In genomic region chr22:39019971-39020651, GRCh38 we compare ENCODE assay signal across 8 cellular contexts. TPM values are rescaled to one million over a fixed set of nuclear protein-coding genes. Genes with fewer than 3 reads are reported as not detected.
DNase-seq lines count a peak whose midpoint lies in the region; ATAC-seq, FAIRE-seq and TF ChIP-seq lines count a peak whose summit lies in the region.
"Not testable (repeated sequence)": the region's sequence is repeated elsewhere in the genome, so short reads cannot be mapped to it uniquely, and the experiment has no call there.

No MANE protein-coding gene starts in this region.

- TF ChIP-seq POLR2A in GM12878 (IDR thresholded peaks at IDR 0.05; ENCODE audit: low read depth, low read length); sigmoid colon (IDR thresholded peaks at IDR 0.05): not testable (repeated sequence)

- H2BK15ac ChIP-seq in mesendoderm (replicated peaks; ENCODE audit: low read depth), result not testable (repeated sequence)

- H3K36me3 ChIP-seq in HUES64 (ENCODE audit: insufficient read depth, low read length); mesendoderm (ENCODE audit: control insufficient read depth, insufficient read depth, low read length); sigmoid colon: not testable (repeated sequence)
- peaks cover 0 to 13% of the 10 kb centered on the region in 2 experiments; a peak in 2 of 4 replicates for H3K36me3 ChIP-seq in GM12878 (ENCODE audit: control insufficient read depth in 2 of 2, insufficient read depth in 2 of 2, low read length in 1 of 2)

- H3K9ac ChIP-seq in HUES64 (ENCODE audit: low read depth, low read length); GM12878 (ENCODE audit: control insufficient read depth, insufficient read depth, low read length): not testable (repeated sequence)
- H3K9ac ChIP-seq in mesendoderm (ENCODE audit: low read length), result peak overlapping the region; percentile 32

- H2BK5ac ChIP-seq in mesendoderm (ENCODE audit: low read length), result peak overlapping the region; percentile 33

- ATAC-seq in GM18868 (IDR thresholded peaks at IDR 0.05; ENCODE audit: unreplicated experiment) (peak; percentile 18), GM12878 (0 out of 3 replicates have a peak, but pooled peaks have one; percentile 6)

- H3K36me3 Mint-ChIP-seq in T-helper 2 cell treated with Interferon-gamma antibody and Interleukin-4, amounts not matched to agents 5 μg/mL and 100 μg/mL, for 36 hours (ENCODE audit: low read depth), result peaks cover 36% of the 10 kb centered on the region

- peaks cover 37% of the 10 kb centered on the region for H3K79me2 ChIP-seq in GM12878 (ENCODE audit: control insufficient read depth, insufficient read depth, low read length)
- H3K79me2 ChIP-seq in mesendoderm (ENCODE audit: control insufficient read depth, insufficient read depth, low read length), result not testable (repeated sequence)

- in situ Hi-C loops in GM12878 (cut with MboI), result not testable (repeated sequence)

- not testable (repeated sequence) for H3K23ac ChIP-seq in mesendoderm (ENCODE audit: low read length)

- WGBS in HUES64, result 50% methylated on average over 11 of the region's 16 CpGs
- 51% methylated on average over 16 of the region's 16 CpGs for WGBS in GM12878 (ENCODE audit: insufficient coverage, insufficient replicate concordance, low lambda C conversion rate, missing lambda C conversion rate)
- no CpG with 5 or more reads among the region's 16 CpGs for WGBS in mesendoderm (ENCODE audit: extremely low coverage, insufficient coverage, low lambda C conversion rate)
- WGBS in sigmoid colon, 2 donors, result 32 to 44% methylated on average over 16 of the region's 16 CpGs

- peak overlapping the region; percentile 95 for H3K4me3 Mint-ChIP-seq in T-helper 2 cell treated with Interferon-gamma antibody and Interleukin-4, amounts not matched to agents 5 μg/mL and 100 μg/mL, for 36 hours

- H3K9me3 Mint-ChIP-seq in T-helper 2 cell treated with Interferon-gamma antibody and Interleukin-4, amounts not matched to agents 5 μg/mL and 100 μg/mL, for 36 hours, result not testable (repeated sequence)

- TF ChIP-seq CTCF in 22Rv1 (IDR thresholded peaks at IDR 0.05); GM12878 (IDR thresholded peaks at IDR 0.05 in 2 of 3, conservative IDR thresholded peaks at IDR 0.05 in 1 of 3; ENCODE audit: control insufficient read depth in 2 of 3, extremely low read depth in 1 of 3, insufficient read depth in 1 of 3, low read depth in 3 of 3, low read length in 3 of 3); fibroblast of villous mesenchyme (IDR thresholded peaks at IDR 0.05; ENCODE audit: insufficient read depth, low read depth, low read length); sigmoid colon (IDR thresholded peaks at IDR 0.05): not testable (repeated sequence)

- H3K4me1 ChIP-seq in HUES64 (ENCODE audit: insufficient read depth, low read length), result peaks cover 20% of the 10 kb centered on the region
- peaks cover 19% of the 10 kb centered on the region for H3K4me1 ChIP-seq in GM12878 (ENCODE audit: control insufficient read depth, insufficient read depth, low read length)
- H3K4me1 ChIP-seq in mesendoderm (ENCODE audit: control insufficient read depth, low read depth, low read length), result not testable (repeated sequence)
- H3K4me1 ChIP-seq in sigmoid colon, result peaks cover 0 to 26% (median 22%) of the 10 kb centered on the region in 4 donors

- TF ChIP-seq RAD21 in GM12878 (IDR thresholded peaks at IDR 0.05; ENCODE audit: insufficient read depth, low read depth, low read length), result not testable (repeated sequence)

- peaks cover 38% of the 10 kb centered on the region for H3K4me1 Mint-ChIP-seq in T-helper 2 cell treated with Interferon-gamma antibody and Interleukin-4, amounts not matched to agents 5 μg/mL and 100 μg/mL, for 36 hours (ENCODE audit: low read depth)

- DNase-seq in T-helper 2 cell treated with Interferon-gamma antibody and Interleukin-4, amounts not matched to agents 5 μg/mL and 100 μg/mL, for 36 hours (ENCODE audit: low spot score); GM12878 (ENCODE audit: low read depth, low spot score); sigmoid colon: not testable (repeated sequence)
- DNase-seq in fibroblast of villous mesenchyme (ENCODE audit: low read depth) (peak; percentile 43), mesendoderm (peak; percentile 53)

- H3K4me2 ChIP-seq in GM12878 (ENCODE audit: control insufficient read depth, insufficient read depth), result peak overlapping the region; percentile 60
- not testable (repeated sequence) for H3K4me2 ChIP-seq in mesendoderm (ENCODE audit: low read length)

- not testable (repeated sequence) for TF ChIP-seq EP300 in GM12878 (IDR thresholded peaks at IDR 0.05; ENCODE audit: borderline replicate concordance in 1 of 2, control insufficient read depth in 1 of 2, low read depth in 2 of 2, low read length in 2 of 2); sigmoid colon (IDR thresholded peaks at IDR 0.05)

- H4K20me1 ChIP-seq in GM12878 (ENCODE audit: control insufficient read depth, insufficient read depth), result not testable (repeated sequence)

- RAD21 ChIA-PET in GM12878 (lab: Charles Lee; ENCODE audit: unreplicated experiment), result interaction anchor here (0.7 to 1.6 kb wide), 4 partner anchors 17 to 79 kb away, joined by 3 to 5 read pairs (median 3); no protein-coding TSS in a partner anchor

- peak overlapping the region; percentile 15 for H4K5ac ChIP-seq in mesendoderm (ENCODE audit: low read length)

- not testable (repeated sequence) for H2BK120ac ChIP-seq in mesendoderm (ENCODE audit: low read depth, low read length)

- intact Hi-C loops in GM12878 (cut with micrococcal nuclease; ENCODE audit: unreplicated experiment), result not testable (repeated sequence)
- intact Hi-C loops in sigmoid colon (cut with DNase I), result loop anchor here (5.0 kb wide), 1 partner anchor 112 kb away; no protein-coding TSS in a partner anchor

- not testable (repeated sequence) for H3K27me3 ChIP-seq in HUES64 (ENCODE audit: insufficient read depth, low read length); GM12878 (replicated peaks in 1 of 2; ENCODE audit: control insufficient read depth in 2 of 2, insufficient read depth in 2 of 2, low read length in 1 of 2); mesendoderm (ENCODE audit: insufficient read depth, low read length, poor library complexity); sigmoid colon

- H2AK5ac ChIP-seq in mesendoderm (ENCODE audit: low read length), result not testable (repeated sequence)

- not testable (repeated sequence) for H3K79me1 ChIP-seq in mesendoderm (ENCODE audit: low read length)

- H2AFZ ChIP-seq in GM12878 (ENCODE audit: control insufficient read depth, low read depth, low read length), result not testable (repeated sequence)

- H3K27me3 Mint-ChIP-seq in T-helper 2 cell treated with Interferon-gamma antibody and Interleukin-4, amounts not matched to agents 5 μg/mL and 100 μg/mL, for 36 hours (ENCODE audit: low read depth), result not testable (repeated sequence)

- peak; percentile 61 for FAIRE-seq in GM12878 (lab: Jason Lieb, UNC)

- H3K27ac ChIP-seq in 22Rv1 (peak overlapping the region; percentile 37; the same call in 1 of the 2 replicates), GM12878 (ENCODE audit: control insufficient read depth, insufficient read depth) (peak overlapping the region; percentile 31), mesendoderm (ENCODE audit: low read depth, low read length) (peak overlapping the region; percentile 88), sigmoid colon (peak overlapping the region; percentile 65 to 82 (median 79))
- H3K27ac ChIP-seq in HUES64 (ENCODE audit: low read depth, low read length), result not testable (repeated sequence)

- POLR2A ChIA-PET in GM12878 (lab: Charles Lee), result interaction anchor here (0.6 to 1.7 kb wide), 4 partner anchors 10 to 298 kb away, joined by 3 to 6 read pairs (median 4); no protein-coding TSS in a partner anchor

- CTCF ChIA-PET in GM12878 (lab: Yijun Ruan, JAX), result interaction anchor here (1.0 to 2.3 kb wide), 3 partner anchors 17 to 102 kb away, joined by 3 to 6 read pairs (median 4); no protein-coding TSS in a partner anchor

- peak overlapping the region; percentile 25 for H3K18ac ChIP-seq in mesendoderm (ENCODE audit: low read length)

- SMC1A ChIA-PET in GM12878 (lab: Charles Lee; ENCODE audit: uncharacterized antibody, unreplicated experiment), result interaction anchor here (0.7 to 1.6 kb wide), 2 partner anchors 17 to 45 kb away, joined by 3 to 4 read pairs; no protein-coding TSS in a partner anchor

- peak overlapping the region; percentile 57 for H3K56ac ChIP-seq in mesendoderm (ENCODE audit: low read length)

- H3K4me3 ChIP-seq in HUES64 (ENCODE audit: low read length) (peak overlapping the region; percentile 42), GM12878 (peak overlapping the region; percentile 53), fibroblast of villous mesenchyme (ENCODE audit: low read depth, low read length) (peak overlapping the region; percentile 34), sigmoid colon (peak overlapping the region in 3 of 4 donors; percentile 36 to 43 (median 40))
- H3K4me3 ChIP-seq in mesendoderm (ENCODE audit: low read length), result not testable (repeated sequence)

- H3K9me3 ChIP-seq in HUES64 (ENCODE audit: insufficient read depth, low read depth, low read length); GM12878 (replicated peaks; ENCODE audit: control insufficient read depth, insufficient read depth, low read length); sigmoid colon: not testable (repeated sequence)

- H4K8ac ChIP-seq in mesendoderm (ENCODE audit: low read depth, low read length), result not testable (repeated sequence)

- peak overlapping the region; percentile 92 for H3K4ac ChIP-seq in mesendoderm (ENCODE audit: low read depth, low read length)

- peak overlapping the region; percentile 93 for H3K27ac Mint-ChIP-seq in T-helper 2 cell treated with Interferon-gamma antibody and Interleukin-4, amounts not matched to agents 5 μg/mL and 100 μg/mL, for 36 hours

- not testable (repeated sequence) for BruUV-seq in GM12878 (replicated peaks; lab: Mats Ljungman, UMichigan)

RNA-seq across cellular contexts. Expression of gene APOBEC3D, which starts 0.8 kb away (rescaled TPM):
- polyA plus RNA-seq in HUES64 (2013, experiment 1 of 2), result 2.1 TPM
- 5.2 TPM for polyA plus RNA-seq in HUES64 (2013, experiment 2 of 2)
- 19.6 and 24.4 TPM in 2 replicates for total RNA-seq in GM12878 (2013; cell fraction: nucleolus; rRNA removed)
- 13.0 and 14.2 TPM in 2 replicates for total RNA-seq in GM12878 (2014; rRNA removed)
- 13.4 and 15.2 TPM in 2 replicates for total RNA-seq in GM12878 (2014; rRNA removed; fragmentation: Illumina TruSeq; extraction: Trizol)
- total RNA-seq in GM12878 (2021), result 26.9 and 27.8 TPM in 2 replicates
- polyA plus RNA-seq in GM12878 (2011; ENCODE audit: low read depth), result 4.4 TPM
- polyA plus RNA-seq in GM12878 (2011; rRNA removed), result 12.3 and 20.2 TPM in 2 replicates
- 17.9 and 20.5 TPM in 2 replicates for polyA plus RNA-seq in GM12878 (2011; cell fraction: cytosol; rRNA removed)
- 19.8 and 30.2 TPM in 2 replicates for polyA plus RNA-seq in GM12878 (2011; cell fraction: nucleus; rRNA removed)
- 12.1 and 14.6 TPM in 2 replicates for polyA plus RNA-seq in GM12878 (2012)
- polyA plus RNA-seq in GM12878 (2014; fragmentation: Illumina TruSeq; extraction: Trizol), result 10.0 and 22.1 TPM in 2 replicates
- 1 to 10 TPM; 8.9 to 9.6 TPM for polyA plus RNA-seq in GM12878 (2014; fragmentation: Nextera tagmentation; extraction: Ambion mirVana)
- polyA plus RNA-seq in GM12878 (2014; rRNA removed), result 17.1 and 17.3 TPM in 2 replicates
- 10 to 100 TPM; 14.9 to 16.0 TPM for polyA plus RNA-seq in GM12878 (2016; fragmentation: Nextera tagmentation; extraction: Ambion mirVana)
- 25.4 and 42.3 TPM in 2 replicates for polyA minus RNA-seq in GM12878 (2011; rRNA and poly(A)+ RNA removed)
- 6.8 and 12.9 TPM in 2 replicates for polyA minus RNA-seq in GM12878 (2011; cell fraction: cytosol; rRNA and poly(A)+ RNA removed)
- 4.1 and 9.0 TPM in 2 replicates for polyA minus RNA-seq in GM12878 (2011; cell fraction: nucleus; rRNA and poly(A)+ RNA removed)
- total RNA-seq in fibroblast of villous mesenchyme, result 2.9 and 4.3 TPM in 2 replicates
- 3.0 TPM for polyA plus RNA-seq in mesendoderm (2013, experiment 1 of 2)
- 3.1 TPM for polyA plus RNA-seq in mesendoderm (2013, experiment 2 of 2)
- 1 to 10 TPM in 2 of 4 donors, under 1 TPM in 2; 0.66 to 2.1 (median 1.1) TPM for total RNA-seq in sigmoid colon
- 10 to 100 TPM in 1 of 3 donors, 1 to 10 TPM in 1, not detected in 1; 2.1 to 10.3 TPM for polyA plus RNA-seq in sigmoid colon

RNA-seq across cellular contexts. Expression of gene APOBEC3C, which starts 6.1 kb away (rescaled TPM):
- polyA plus RNA-seq in HUES64 (2013, experiment 1 of 2), result 15.7 TPM
- polyA plus RNA-seq in HUES64 (2013, experiment 2 of 2), result 20.2 TPM
- 12.0 and 12.6 TPM in 2 replicates for total RNA-seq in GM12878 (2013; cell fraction: nucleolus; rRNA removed)
- 21.7 and 22.9 TPM in 2 replicates for total RNA-seq in GM12878 (2014; rRNA removed)
- 21.5 and 23.3 TPM in 2 replicates for total RNA-seq in GM12878 (2014; rRNA removed; fragmentation: Illumina TruSeq; extraction: Trizol)
- 143 and 147 TPM in 2 replicates for total RNA-seq in GM12878 (2021)
- 73.5 TPM for polyA plus RNA-seq in GM12878 (2011; ENCODE audit: low read depth)
- polyA plus RNA-seq in GM12878 (2011; rRNA removed), result 56.5 and 69.4 TPM in 2 replicates
- polyA plus RNA-seq in GM12878 (2011; cell fraction: cytosol; rRNA removed), result 71.6 and 80.6 TPM in 2 replicates
- 31.6 and 32.5 TPM in 2 replicates for polyA plus RNA-seq in GM12878 (2011; cell fraction: nucleus; rRNA removed)
- polyA plus RNA-seq in GM12878 (2012), result 77.5 and 80.8 TPM in 2 replicates
- polyA plus RNA-seq in GM12878 (2014; fragmentation: Illumina TruSeq; extraction: Trizol), result 143 and 168 TPM in 2 replicates
- polyA plus RNA-seq in GM12878 (2014; fragmentation: Nextera tagmentation; extraction: Ambion mirVana), result 100 to 1,000 TPM; 258 to 290 TPM
- 92.0 and 97.5 TPM in 2 replicates for polyA plus RNA-seq in GM12878 (2014; rRNA removed)
- polyA plus RNA-seq in GM12878 (2016; fragmentation: Nextera tagmentation; extraction: Ambion mirVana), result 100 to 1,000 TPM; 248 to 271 TPM
- 32.8 and 47.2 TPM in 2 replicates for polyA minus RNA-seq in GM12878 (2011; rRNA and poly(A)+ RNA removed)
- polyA minus RNA-seq in GM12878 (2011; cell fraction: cytosol; rRNA and poly(A)+ RNA removed), result 32.3 and 36.1 TPM in 2 replicates
- 7.1 and 9.9 TPM in 2 replicates for polyA minus RNA-seq in GM12878 (2011; cell fraction: nucleus; rRNA and poly(A)+ RNA removed)
- 11.9 and 16.4 TPM in 2 replicates for total RNA-seq in fibroblast of villous mesenchyme
- polyA plus RNA-seq in mesendoderm (2013, experiment 1 of 2), result 25.5 TPM
- polyA plus RNA-seq in mesendoderm (2013, experiment 2 of 2), result 25.1 TPM
- total RNA-seq in sigmoid colon, result 10 to 100 TPM; 11.0 to 20.5 (median 15.3) TPM
- polyA plus RNA-seq in sigmoid colon, result 10 to 100 TPM in 2 of 3 donors, 1 to 10 TPM in 1; 5.3 to 33.6 (median 12.0) TPM

RNA-seq across cellular contexts. Expression of gene APOBEC3F, which starts 20.6 kb away (rescaled TPM):
- polyA plus RNA-seq in HUES64 (2013, experiment 1 of 2), result 2.4 TPM
- polyA plus RNA-seq in HUES64 (2013, experiment 2 of 2), result 4.2 TPM
- 16.3 and 17.2 TPM in 2 replicates for total RNA-seq in GM12878 (2013; cell fraction: nucleolus; rRNA removed)
- total RNA-seq in GM12878 (2014; rRNA removed) (10.9 and 13.1 TPM in 2 replicates), GM12878 (2014; rRNA removed; fragmentation: Illumina TruSeq; extraction: Trizol) (7.4 and 7.7 TPM in 2 replicates), GM12878 (2021) (29.1 and 30.6 TPM in 2 replicates), fibroblast of villous mesenchyme (4.8 and 5.6 TPM in 2 replicates), sigmoid colon (10 to 100 TPM in 1 of 4 donors, 1 to 10 TPM in 3; 3.0 to 10.2 (median 4.9) TPM)
- polyA plus RNA-seq in GM12878 (2011; ENCODE audit: low read depth), result 9.6 TPM
- polyA plus RNA-seq in GM12878 (2011; rRNA removed) (4.7 and 7.8 TPM in 2 replicates), GM12878 (2014; fragmentation: Illumina TruSeq; extraction: Trizol) (13.7 and 17.8 TPM in 2 replicates), GM12878 (2014; fragmentation: Nextera tagmentation; extraction: Ambion mirVana) (1 to 10 TPM; 7.5 to 9.6 TPM), GM12878 (2014; rRNA removed) (13.3 and 14.7 TPM in 2 replicates), GM12878 (2016; fragmentation: Nextera tagmentation; extraction: Ambion mirVana) (10 to 100 TPM; 20.9 to 26.5 TPM), sigmoid colon (1 to 10 TPM; 1.2 to 8.1 (median 4.6) TPM)
- 7.3 and 8.6 TPM in 2 replicates for polyA plus RNA-seq in GM12878 (2011; cell fraction: cytosol; rRNA removed)
- polyA plus RNA-seq in GM12878 (2011; cell fraction: nucleus; rRNA removed), result 7.7 and 7.9 TPM in 2 replicates
- 11.1 TPM in 2 replicates for polyA plus RNA-seq in GM12878 (2012)
- polyA minus RNA-seq in GM12878 (2011; rRNA and poly(A)+ RNA removed), result 11.8 and 20.1 TPM in 2 replicates
- polyA minus RNA-seq in GM12878 (2011; cell fraction: cytosol; rRNA and poly(A)+ RNA removed), result 7.2 and 10.8 TPM in 2 replicates
- polyA minus RNA-seq in GM12878 (2011; cell fraction: nucleus; rRNA and poly(A)+ RNA removed), result 13.9 and 15.3 TPM in 2 replicates
- polyA plus RNA-seq in mesendoderm (2013, experiment 1 of 2), result 4.0 TPM
- 3.4 TPM for polyA plus RNA-seq in mesendoderm (2013, experiment 2 of 2)

RNA-seq across cellular contexts. Expression of gene APOBEC3B, which starts 38.0 kb away (rescaled TPM):
- polyA plus RNA-seq in HUES64 (2013, experiment 1 of 2), result 21.8 TPM
- polyA plus RNA-seq in HUES64 (2013, experiment 2 of 2), result 22.9 TPM
- total RNA-seq in GM12878 (2013; cell fraction: nucleolus; rRNA removed), result 1.3 and 1.8 TPM in 2 replicates
- 19.1 and 19.4 TPM in 2 replicates for total RNA-seq in GM12878 (2014; rRNA removed)
- 2.4 and 2.7 TPM in 2 replicates for total RNA-seq in GM12878 (2014; rRNA removed; fragmentation: Illumina TruSeq; extraction: Trizol)
- total RNA-seq in GM12878 (2021), result 24.3 and 26.3 TPM in 2 replicates
- polyA plus RNA-seq in GM12878 (2011; ENCODE audit: low read depth), result 20.8 TPM
- 18.6 and 26.8 TPM in 2 replicates for polyA plus RNA-seq in GM12878 (2011; rRNA removed)
- 59.0 and 63.5 TPM in 2 replicates for polyA plus RNA-seq in GM12878 (2011; cell fraction: cytosol; rRNA removed)
- polyA plus RNA-seq in GM12878 (2011; cell fraction: nucleus; rRNA removed), result 22.8 and 31.2 TPM in 2 replicates
- polyA plus RNA-seq in GM12878 (2012), result 26.4 and 28.7 TPM in 2 replicates
- polyA plus RNA-seq in GM12878 (2014; fragmentation: Illumina TruSeq; extraction: Trizol), result 24.8 and 31.5 TPM in 2 replicates
- polyA plus RNA-seq in GM12878 (2014; fragmentation: Nextera tagmentation; extraction: Ambion mirVana), result 10 to 100 TPM; 56.6 to 75.1 TPM
- 29.6 and 30.4 TPM in 2 replicates for polyA plus RNA-seq in GM12878 (2014; rRNA removed)
- 10 to 100 TPM; 40.7 to 45.1 TPM for polyA plus RNA-seq in GM12878 (2016; fragmentation: Nextera tagmentation; extraction: Ambion mirVana)
- polyA minus RNA-seq in GM12878 (2011; rRNA and poly(A)+ RNA removed), result 28.0 and 45.3 TPM in 2 replicates
- polyA minus RNA-seq in GM12878 (2011; cell fraction: cytosol; rRNA and poly(A)+ RNA removed), result 12.8 and 14.1 TPM in 2 replicates
- 4.1 and 7.4 TPM in 2 replicates for polyA minus RNA-seq in GM12878 (2011; cell fraction: nucleus; rRNA and poly(A)+ RNA removed)
- 2.2 and 3.2 TPM in 2 replicates for total RNA-seq in fibroblast of villous mesenchyme
- polyA plus RNA-seq in mesendoderm (2013, experiment 1 of 2), result 8.4 TPM
- 9.6 TPM for polyA plus RNA-seq in mesendoderm (2013, experiment 2 of 2)
- total RNA-seq in sigmoid colon, result 1 to 10 TPM in 1 of 4 donors, under 1 TPM in 1, not detected in 2; 0.71 to 3.1 TPM
- 10 to 100 TPM; 13.5 to 81.6 (median 17.4) TPM for polyA plus RNA-seq in sigmoid colon

RNA-seq across cellular contexts. Expression of gene APOBEC3G, which starts 57.0 kb away (rescaled TPM):
- 2.2 TPM for polyA plus RNA-seq in HUES64 (2013, experiment 1 of 2)
- polyA plus RNA-seq in HUES64 (2013, experiment 2 of 2), result 2.4 TPM
- total RNA-seq in GM12878 (2013; cell fraction: nucleolus; rRNA removed), result 104 and 109 TPM in 2 replicates
- total RNA-seq in GM12878 (2014; rRNA removed) (152 and 164 TPM in 2 replicates), GM12878 (2014; rRNA removed; fragmentation: Illumina TruSeq; extraction: Trizol) (127 and 132 TPM in 2 replicates), GM12878 (2021) (102 and 103 TPM in 2 replicates), fibroblast of villous mesenchyme (11.6 and 12.1 TPM in 2 replicates), sigmoid colon (10 to 100 TPM; 11.0 to 17.9 (median 11.8) TPM)
- polyA plus RNA-seq in GM12878 (2011; ENCODE audit: low read depth), result 42.7 TPM
- polyA plus RNA-seq in GM12878 (2011; rRNA removed) (170 and 174 TPM in 2 replicates), GM12878 (2014; fragmentation: Illumina TruSeq; extraction: Trizol) (168 and 171 TPM in 2 replicates), GM12878 (2014; fragmentation: Nextera tagmentation; extraction: Ambion mirVana) (100 to 1,000 TPM; 146 to 232 TPM), GM12878 (2014; rRNA removed) (170 and 181 TPM in 2 replicates), GM12878 (2016; fragmentation: Nextera tagmentation; extraction: Ambion mirVana) (100 to 1,000 TPM; 151 to 152 TPM), sigmoid colon (10 to 100 TPM in 1 of 3 donors, 1 to 10 TPM in 2; 3.0 to 21.4 (median 4.6) TPM)
- 156 and 159 TPM in 2 replicates for polyA plus RNA-seq in GM12878 (2011; cell fraction: cytosol; rRNA removed)
- polyA plus RNA-seq in GM12878 (2011; cell fraction: nucleus; rRNA removed), result 117 and 133 TPM in 2 replicates
- polyA plus RNA-seq in GM12878 (2012), result 52.0 and 75.4 TPM in 2 replicates
- 122 and 167 TPM in 2 replicates for polyA minus RNA-seq in GM12878 (2011; rRNA and poly(A)+ RNA removed)
- polyA minus RNA-seq in GM12878 (2011; cell fraction: cytosol; rRNA and poly(A)+ RNA removed), result 49.8 and 63.6 TPM in 2 replicates
- 43.2 and 60.9 TPM in 2 replicates for polyA minus RNA-seq in GM12878 (2011; cell fraction: nucleus; rRNA and poly(A)+ RNA removed)
- 3.1 TPM for polyA plus RNA-seq in mesendoderm (2013, experiment 1 of 2)
- polyA plus RNA-seq in mesendoderm (2013, experiment 2 of 2), result 2.7 TPM
